8 cellular contexts compared by ENCODE assay signal in the genomic region with DNA sequence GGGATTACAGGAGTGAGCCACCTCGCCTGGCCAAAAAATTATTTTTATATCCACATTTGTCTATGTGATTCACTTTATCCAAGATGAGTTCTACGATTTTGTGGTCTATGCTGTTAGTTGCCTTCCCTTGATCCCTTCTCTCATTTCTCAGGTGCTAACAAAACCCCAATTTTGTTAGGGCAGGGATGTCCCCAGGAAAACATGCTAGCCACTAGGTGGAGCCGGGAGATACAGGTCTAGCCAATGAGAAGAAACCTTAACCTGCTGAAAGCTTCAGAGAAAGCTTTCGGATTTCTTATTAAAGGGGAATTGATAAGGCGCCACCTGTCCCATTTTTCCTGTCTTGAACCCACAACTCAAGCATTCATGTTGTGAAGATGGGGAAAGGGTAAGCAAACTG.
A peak's percentile ranks its signal among the peaks of the same experiment; 100 is the strongest.
DNase-seq lines count a peak whose midpoint lies in the region; ATAC-seq and TF ChIP-seq lines count a peak whose summit lies in the region.

No MANE protein-coding gene starts in this region.

- peaks cover 4% of the 10 kb centered on the region for H3K36me3 Mint-ChIP-seq in progenitor cell of endocrine pancreas (ENCODE audit: insufficient read depth)

- no peak overlapping the region for H3K4me3 Mint-ChIP-seq in progenitor cell of endocrine pancreas (ENCODE audit: low read depth)

- H3K27me3 Mint-ChIP-seq in progenitor cell of endocrine pancreas = no peaks in the 10 kb centered on the region

- no peaks in the 10 kb centered on the region for H3K36me3 ChIP-seq in MG63

- H3K9me3 ChIP-seq in MG63 = no peaks in the 10 kb centered on the region

- H3K4me3 ChIP-seq in MG63 = no peak overlapping the region

- H3K27me3 ChIP-seq in MG63 = no peaks in the 10 kb centered on the region

- H3K4me1 Mint-ChIP-seq in progenitor cell of endocrine pancreas (ENCODE audit: low read depth) = peaks cover 36% of the 10 kb centered on the region

- peaks cover 12% of the 10 kb centered on the region for H3K9me3 Mint-ChIP-seq in progenitor cell of endocrine pancreas (ENCODE audit: low read depth)

- ATAC-seq in stimulated activated naive CD8-positive, alpha-beta T cell treated with anti-CD3 and anti-CD28 coated beads, Interleukin-15, Interleukin-2, amounts not matched to agents 100 U/mL and 50 U/mL, for 24 hours = no peak
- ATAC-seq in GM19324 (IDR thresholded peaks at IDR 0.05; ENCODE audit: low FRiP score, unreplicated experiment) = no peak

- TF ChIP-seq CTCF in progenitor cell of endocrine pancreas (IDR thresholded peaks at IDR 0.05; ENCODE audit: unreplicated experiment) = no peak

- DNase-seq in EL (peak; percentile 18), MG63 (peak; percentile 11), activated T-cell treated with anti-CD3 and anti-CD28 coated beads for 4 hours (peak; percentile 48), iPS DF 19.7 (ENCODE audit: low read depth, low spot score) (peak; percentile 15), cerebellar cortex (ENCODE audit: low spot score) (no peak), progenitor cell of endocrine pancreas (ENCODE audit: low spot score, unreplicated experiment) (no peak)
- DNase-seq in stimulated activated naive CD8-positive, alpha-beta T cell treated with anti-CD3 and anti-CD28 coated beads, Interleukin-15, Interleukin-2, amounts not matched to agents 100 U/mL and 50 U/mL, for 24 hours = peak; percentile 55

- H3K27ac Mint-ChIP-seq in progenitor cell of endocrine pancreas = no peak overlapping the region

Comparison
In these comparisons a context has a peak if more than half of its experiments do, and no peak if none do; other contexts are left out.
1. DNase-seq: peak in EL (single experiment), MG63 (single experiment), activated T-cell treated with anti-CD3 and anti-CD28 coated beads for 4 hours (single experiment), iPS DF 19.7 (single experiment) and stimulated activated naive CD8-positive, alpha-beta T cell treated with anti-CD3 and anti-CD28 coated beads, Interleukin-15, Interleukin-2, amounts not matched to agents 100 U/mL and 50 U/mL, for 24 hours (single experiment); none in cerebellar cortex (single experiment) and progenitor cell of endocrine pancreas (single experiment).